30 cellular contexts compared by ENCODE assay signal in the genomic region with DNA sequence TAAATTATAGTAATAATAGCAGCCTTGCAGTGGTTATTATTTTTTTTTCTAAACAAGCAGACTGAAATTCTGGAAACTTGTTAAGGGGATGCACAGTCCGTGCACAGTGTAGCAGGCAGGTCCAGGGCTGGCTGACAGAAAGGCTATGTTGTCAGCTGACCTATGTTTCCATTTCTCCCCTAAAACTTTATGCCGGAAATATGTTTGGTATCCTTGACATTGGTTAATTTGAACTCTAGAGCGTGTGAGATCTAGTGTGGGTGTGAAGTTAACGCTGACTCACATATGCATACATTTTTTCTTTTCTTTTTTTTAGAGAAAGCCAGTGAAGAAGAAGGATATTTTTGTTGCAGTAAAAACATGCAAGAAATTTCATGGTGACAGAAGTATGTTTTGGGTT.
"Had no signal": no experiment of that assay in that cellular context is flagged by ENCODE, and none has a peak within 500 bp of the region (broad histone marks: within the 10 kb centered on the region; RNA-seq: fewer than 3 reads in every experiment).

No MANE protein-coding gene starts in this region.

- H3K27ac Mint-ChIP-seq: activated CD4-positive, alpha-beta memory T cell treated with anti-CD3 and anti-CD28 coated beads, Interleukin-2, amount 10 ng/mL, durations not matched to agents 7 days and 5 days; activated CD4-positive, alpha-beta T cell treated with anti-CD3 and anti-CD28 coated beads for 36 hours; activated naive CD8-positive, alpha-beta T cell treated with anti-CD3 and anti-CD28 coated beads, Interleukin-2, amount 10 ng/mL, durations not matched to agents 7 days and 5 days; T-cell had no signal

- H3K4me1 Mint-ChIP-seq: activated CD4-positive, alpha-beta memory T cell treated with anti-CD3 and anti-CD28 coated beads, Interleukin-2, amount 10 ng/mL, durations not matched to agents 7 days and 5 days; activated CD4-positive, alpha-beta T cell treated with anti-CD3 and anti-CD28 coated beads for 36 hours; activated naive CD8-positive, alpha-beta T cell treated with anti-CD3 and anti-CD28 coated beads, Interleukin-2, amount 10 ng/mL, durations not matched to agents 7 days and 5 days; T-cell had no signal

- H3K27me3 ChIP-seq: adrenal gland, body of pancreas, MG63 had no signal

- H3K4me3 Mint-ChIP-seq: activated CD4-positive, alpha-beta memory T cell treated with anti-CD3 and anti-CD28 coated beads, Interleukin-2, amount 10 ng/mL, durations not matched to agents 7 days and 5 days; activated CD4-positive, alpha-beta T cell treated with anti-CD3 and anti-CD28 coated beads for 36 hours; activated naive CD8-positive, alpha-beta T cell treated with anti-CD3 and anti-CD28 coated beads, Interleukin-2, amount 10 ng/mL, durations not matched to agents 7 days and 5 days; T-cell had no signal

- ATAC-seq: activated CD4-positive, alpha-beta T cell treated with anti-CD3 and anti-CD28 coated beads for 36 hours; body of pancreas; Panc1; Right ventricle myocardium inferior; T-cell had no signal

- DNase-seq: activated CD4-positive, alpha-beta memory T cell treated with anti-CD3 and anti-CD28 coated beads, Interleukin-2, amount 10 ng/mL, durations not matched to agents 7 days and 5 days; activated CD4-positive, alpha-beta T cell treated with anti-CD3 and anti-CD28 coated beads for 36 hours; activated CD4-positive, alpha-beta T cell treated with anti-CD3 and anti-CD28 coated beads, Interleukin-2, amount 50 U/mL, for 1 hour; activated naive CD4-positive, alpha-beta T cell treated with anti-CD3 and anti-CD28 coated beads, Interleukin-2, amount 50 U/mL, for 16 hours; activated naive CD8-positive, alpha-beta T cell treated with anti-CD3 and anti-CD28 coated beads, Interleukin-2, amount 10 ng/mL, durations not matched to agents 7 days and 5 days; activated T-cell treated with anti-CD3 and anti-CD28 coated beads for 4 hours; activated T-cell treated with anti-CD3 and anti-CD28 coated beads, Interleukin-2, amount 50 U/mL, for 48 hours; adrenal gland; anterior cingulate cortex; body of pancreas; MG63; MV-4-11; NCI-H1092 treated with DMSO at 0.1 percent for 48 hours; NCI-H1417 treated with DMSO at 0.1 percent for 48 hours; NCI-H1694; NCI-H2029; NCI-H2107; NCI-H2171 treated with DMSO at 0.1 percent for 48 hours; NCI-H226; NCI-H526 treated with DMSO at 0.1 percent for 48 hours; NCI-H82; NK-92 treated with Interleukin-12 subunit alpha and Interleukin-12 subunit beta, amount 100 ng/mL, for 24 hours; OCI-M1; RPMI8226; T-cell; T-helper 2 cell; WERI-Rb-1 had no signal

- H3K36me3 ChIP-seq: adrenal gland, MG63, WERI-Rb-1 had no signal

- H3K9me3 ChIP-seq: body of pancreas, MG63 had no signal

- H3K4me1 ChIP-seq: adrenal gland, body of pancreas had no signal

- H3K27ac ChIP-seq: adrenal gland, body of pancreas, SK-N-MC, WERI-Rb-1 had no signal

- H3K4me3 ChIP-seq: adrenal gland, body of pancreas, MG63, SK-N-MC had no signal

- H3K27me3 Mint-ChIP-seq: activated CD4-positive, alpha-beta memory T cell treated with anti-CD3 and anti-CD28 coated beads, Interleukin-2, amount 10 ng/mL, durations not matched to agents 7 days and 5 days; activated CD4-positive, alpha-beta T cell treated with anti-CD3 and anti-CD28 coated beads for 36 hours; activated naive CD8-positive, alpha-beta T cell treated with anti-CD3 and anti-CD28 coated beads, Interleukin-2, amount 10 ng/mL, durations not matched to agents 7 days and 5 days; T-cell had no signal
